ENCODE assay signal across 11 cellular contexts in genomic region chr19:42714000-42714399, GRCh38. TPM values are rescaled to one million over a fixed set of nuclear protein-coding genes. Genes with fewer than 3 reads are reported as not detected.
"Had no signal": no experiment of that assay in that cellular context is flagged by ENCODE, and none has a peak within 500 bp of the region (broad histone marks: within the 10 kb centered on the region; RNA-seq: fewer than 3 reads in every experiment).

No MANE protein-coding gene starts in this region.

RNA-seq across cellular contexts. Expression of gene PSG3, which starts 26.3 kb away (rescaled TPM):
- total RNA-seq: OCI-LY7, PC-3, PC-9, Peyer's patch, Right ventricle myocardium inferior, Right ventricle myocardium superior, RPMI7951, SJCRH30, SJSA1, SK-MEL-5, T-cell had no signal

RNA-seq across cellular contexts. Expression of gene PSG8, which starts 51.5 kb away (rescaled TPM):
- total RNA-seq: OCI-LY7, PC-3, Peyer's patch, Right ventricle myocardium inferior, Right ventricle myocardium superior, RPMI7951, SJCRH30, SJSA1, T-cell had no signal
